In genomic region chrX:24082446-24082845, GRCh38 we compare ENCODE assay signal across 3 cellular contexts.
TF ChIP-seq lines count a peak whose summit lies in the region.

No MANE protein-coding gene starts in this region.

TF ChIP-seq in A549, 52 proteins besides CTCF, POLR2A, EP300 and RAD21:
- TF ChIP-seq BHLHE40 (IDR thresholded peaks at IDR 0.05; ENCODE audit: low read depth, low read length) (no peak), MAFK (IDR thresholded peaks at IDR 0.05; ENCODE audit: partially characterized antibody) (peak; percentile 97)

TF ChIP-seq in HCT116, 20 proteins besides CTCF, POLR2A, EP300 and RAD21:
- no peak for TF ChIP-seq SP1 (IDR thresholded peaks at IDR 0.05; ENCODE audit: low read depth)
- no peak for TF ChIP-seq CBX3 (IDR thresholded peaks at IDR 0.05; ENCODE audit: low read depth)
- no peak for TF ChIP-seq SRF (IDR thresholded peaks at IDR 0.05; ENCODE audit: low read depth)
- TF ChIP-seq ZBTB33 (IDR thresholded peaks at IDR 0.05; ENCODE audit: extremely low read depth, insufficient replicate concordance, low read length): no peak
- TF ChIP-seq ELF1 (IDR thresholded peaks at IDR 0.05; ENCODE audit: borderline replicate concordance, low read depth): no peak
- TF ChIP-seq SIN3A (IDR thresholded peaks at IDR 0.05; ENCODE audit: low read depth): no peak
- no peak for TF ChIP-seq FOSL1 (IDR thresholded peaks at IDR 0.05; ENCODE audit: low read depth)

TF ChIP-seq in H1, 55 proteins besides CTCF, POLR2A, EP300 and RAD21:
- no peak for TF ChIP-seq SP2 (IDR thresholded peaks at IDR 0.05; ENCODE audit: low read length)
- TF ChIP-seq MAFK (IDR thresholded peaks at IDR 0.05; ENCODE audit: low read depth, low read length): peak; percentile 68
